In the genomic region with DNA sequence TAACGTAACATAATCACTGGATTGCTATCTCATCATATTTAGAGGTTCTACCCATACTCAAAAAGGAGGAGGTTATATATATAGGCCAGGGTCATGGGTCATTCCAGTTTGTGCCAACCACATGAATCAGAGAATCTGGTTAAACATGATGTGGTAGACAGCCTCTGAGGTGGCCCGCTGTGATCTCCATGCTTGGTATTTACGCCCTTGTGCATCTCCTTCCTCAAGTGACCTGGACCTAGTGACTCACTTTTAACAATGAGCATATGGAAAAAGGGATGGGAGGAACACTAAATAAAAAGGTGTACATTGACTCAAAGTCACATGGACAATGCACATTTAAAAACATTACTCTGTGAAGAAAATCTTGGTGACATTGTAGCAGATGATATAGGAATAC, we compare ENCODE assay signal across 27 cellular contexts.
"Had no signal": no experiment of that assay in that cellular context is flagged by ENCODE, and none has a peak within 500 bp of the region (broad histone marks: within the 10 kb centered on the region; RNA-seq: fewer than 3 reads in every experiment).

No MANE protein-coding gene starts in this region.

- H3K9me3 ChIP-seq: esophagus squamous epithelium, gastrocnemius medialis, heart right ventricle, left lung, lower lobe of right lung, mucosa of descending colon had no signal

- H3K4me1 ChIP-seq: esophagus squamous epithelium, gastrocnemius medialis, heart right ventricle, left lung, lower lobe of right lung had no signal

- H3K27me3 ChIP-seq: dorsolateral prefrontal cortex, esophagus squamous epithelium, gastrocnemius medialis, heart right ventricle, left lung had no signal

- ATAC-seq: esophagus mucosa, gastrocnemius medialis, heart right ventricle, left cardiac atrium, left lung, left ventricle myocardium superior, lower lobe of right lung, mucosa of descending colon had no signal

- FAIRE-seq: colon, endothelial cell of umbilical vein, islet of Langerhans, keratinocyte had no signal

- H3K27ac ChIP-seq: coronary artery, dorsolateral prefrontal cortex, epithelial cell of prostate, esophagus squamous epithelium, gastrocnemius medialis, heart right ventricle, left lung, lower lobe of right lung had no signal

- H3K4me3 ChIP-seq: coronary artery, dorsolateral prefrontal cortex, esophagus squamous epithelium, gastrocnemius medialis, heart right ventricle, left lung, lower lobe of right lung, mucosa of descending colon had no signal

- H3K36me3 ChIP-seq: esophagus squamous epithelium, gastrocnemius medialis, heart right ventricle, left lung, lower lobe of right lung had no signal

- DNase-seq: dermis blood vessel endothelial cell; dorsolateral prefrontal cortex; effector CD4-positive, alpha-beta T cell; effector memory CD4-positive, alpha-beta T cell; erythroblast; esophagus squamous epithelium; foreskin fibroblast; foreskin melanocyte; gastrocnemius medialis; glutamatergic neuron; head of caudate nucleus; heart right ventricle; hippocampal formation; left cardiac atrium; left lung; left ventricle myocardium superior; lower lobe of right lung; mesenchymal stem cell; mucosa of descending colon; naive B cell had no signal
